ENCODE assay signal across 26 cellular contexts in genomic region chr12:123962530-123962929, GRCh38.
"Had no signal": no experiment of that assay in that cellular context is flagged by ENCODE, and none has a peak within 500 bp of the region (broad histone marks: within the 10 kb centered on the region; RNA-seq: fewer than 3 reads in every experiment).

No MANE protein-coding gene starts in this region.

- H3K27ac Mint-ChIP-seq: mesothelial cell of epicardium; naive B cell; natural killer cell treated with Interleukin-12 subunit alpha and Interleukin-12 subunit beta and Interleukin-15 and Interleukin-18, amount 100 ng/mL, for 72 hours had no signal

- H3K36me3 ChIP-seq: colonic mucosa, neural progenitor cell, suprapubic skin, transverse colon, upper lobe of right lung, vagina had no signal

- H3K36me3 Mint-ChIP-seq: mesothelial cell of epicardium; naive B cell; natural killer cell treated with Interleukin-12 subunit alpha and Interleukin-12 subunit beta and Interleukin-15 and Interleukin-18, amount 100 ng/mL, for 72 hours had no signal

- H3K4me1 ChIP-seq: colonic mucosa, psoas muscle, vagina had no signal

- H3K4me3 ChIP-seq: colonic mucosa, hepatocyte, mucosa of descending colon, neural progenitor cell, psoas muscle, skin epidermis, suprapubic skin, transverse colon, upper lobe of right lung, vagina had no signal

- H3K9me3 Mint-ChIP-seq: mesothelial cell of epicardium; naive B cell; natural killer cell treated with Interleukin-12 subunit alpha and Interleukin-12 subunit beta and Interleukin-15 and Interleukin-18, amount 100 ng/mL, for 72 hours; neural progenitor cell; stimulated activated naive CD8-positive, alpha-beta T cell treated with anti-CD3 and anti-CD28 coated beads, Interleukin-15, amount 100 ng/mL, for 72 hours had no signal

- H3K9ac ChIP-seq: neural progenitor cell, parathyroid adenoma had no signal

- H3K4me2 ChIP-seq: hepatocyte, neural progenitor cell had no signal

- ATAC-seq: left lobe of liver; natural killer cell treated with Interleukin-12 subunit alpha and Interleukin-12 subunit beta and Interleukin-15 and Interleukin-18, amount 100 ng/mL, for 72 hours; psoas muscle; right cardiac atrium; stimulated activated naive CD8-positive, alpha-beta T cell treated with anti-CD3 and anti-CD28 coated beads, Interleukin-15, amount 100 ng/mL, for 72 hours had no signal

- H3K27me3 Mint-ChIP-seq: naive B cell; natural killer cell treated with Interleukin-12 subunit alpha and Interleukin-12 subunit beta and Interleukin-15 and Interleukin-18, amount 100 ng/mL, for 72 hours; stimulated activated naive CD8-positive, alpha-beta T cell treated with anti-CD3 and anti-CD28 coated beads, Interleukin-15, amount 100 ng/mL, for 72 hours had no signal

- H3K9me3 ChIP-seq: colonic mucosa, mucosa of descending colon, psoas muscle, suprapubic skin, transverse colon, upper lobe of right lung, vagina had no signal

- H3K27me3 ChIP-seq: colonic mucosa, hepatocyte, suprapubic skin, transverse colon, upper lobe of right lung, vagina had no signal

- H2AFZ ChIP-seq: hepatocyte, neural progenitor cell, parathyroid adenoma had no signal

- H3K27ac ChIP-seq: colonic mucosa, hepatocyte, neural progenitor cell, parathyroid adenoma, psoas muscle, skin epidermis, suprapubic skin, upper lobe of right lung, vagina had no signal

- H3K4me3 Mint-ChIP-seq: mesothelial cell of epicardium; naive B cell; natural killer cell treated with Interleukin-12 subunit alpha and Interleukin-12 subunit beta and Interleukin-15 and Interleukin-18, amount 100 ng/mL, for 72 hours; neural progenitor cell; stimulated activated naive CD8-positive, alpha-beta T cell treated with anti-CD3 and anti-CD28 coated beads, Interleukin-15, amount 100 ng/mL, for 72 hours had no signal

- DNase-seq: colonic mucosa; dermis blood vessel endothelial cell; effector memory CD4-positive, alpha-beta T cell; erythroblast; head of caudate nucleus; mesenchymal stem cell; mucosa of descending colon; naive B cell; psoas muscle; right cardiac atrium; stimulated activated CD4-positive, alpha-beta T cell treated with anti-CD3 and anti-CD28 coated beads, Interleukin-15, amount 100 ng/mL, for 24 hours; stimulated activated CD4-positive, alpha-beta T cell treated with anti-CD3 and anti-CD28 coated beads, Interleukin-4, amount 100 ng/mL, for 1 hour; stimulated activated CD8-positive, alpha-beta memory T cell treated with anti-CD3 and anti-CD28 coated beads, Interleukin-4, amount 100 ng/mL, for 48 hours; stimulated activated naive CD4-positive, alpha-beta T cell; stimulated activated naive CD8-positive, alpha-beta T cell treated with anti-CD3 and anti-CD28 coated beads, Interleukin-15, amount 100 ng/mL, for 72 hours; transverse colon; upper lobe of right lung had no signal
